8 cellular contexts compared by ENCODE assay signal in genomic region chr4:169757575-169758184, GRCh38. TPM values are rescaled to one million over a fixed set of nuclear protein-coding genes. Genes with fewer than 3 reads are reported as not detected.
DNase-seq lines count a peak whose midpoint lies in the region; ATAC-seq, FAIRE-seq and TF ChIP-seq lines count a peak whose summit lies in the region.

HPF1 (minus strand) TSS chr4:169757944; CDS start chr4:169757877, 67 bp downstream.

- FAIRE-seq in D721Med (lab: Jason Lieb, UNC) (no peak), endothelial cell of umbilical vein (lab: Jason Lieb, UNC) (peak; percentile 89)

- POLR2A ChIA-PET in endothelial cell of umbilical vein (lab: Charles Lee), result interaction anchor here (1.1 kb wide), 1 partner anchor 98 kb away, joined by 3 read pairs; no protein-coding TSS in a partner anchor

- CTCF ChIA-PET in endothelial cell of umbilical vein (lab: Charles Lee), result interaction anchor here (0.9 to 1.7 kb wide), 3 partner anchors 8 to 145 kb away, joined by 3 to 12 read pairs (median 3); partner anchors contain the start of gene NEK1

- H4K20me1 ChIP-seq in OCI-LY3 (ENCODE audit: insufficient read depth, low read length), result no peaks in the 10 kb centered on the region
- H4K20me1 ChIP-seq in endothelial cell of umbilical vein (replicated peaks; ENCODE audit: control insufficient read depth, extremely low read depth, insufficient read depth, low read length), result no peaks in the 10 kb centered on the region

- H3K4me1 ChIP-seq in OCI-LY3 (ENCODE audit: low read length), result peaks cover 8% of the 10 kb centered on the region
- peaks cover 10% of the 10 kb centered on the region for H3K4me1 ChIP-seq in endothelial cell of umbilical vein (ENCODE audit: control insufficient read depth, extremely low read depth, insufficient read depth, low read length)

- no peaks in the 10 kb centered on the region for H3K9me1 ChIP-seq in endothelial cell of umbilical vein (replicated peaks; ENCODE audit: control insufficient read depth, extremely low read depth, insufficient read depth, low read length)

- peaks cover under 1% of the 10 kb centered on the region for H3K36me3 ChIP-seq in OCI-LY3 (replicated peaks; ENCODE audit: low read depth, low read length)
- peaks cover 0 to 2% of the 10 kb centered on the region in 2 experiments for H3K36me3 ChIP-seq in endothelial cell of umbilical vein (ENCODE audit: control insufficient read depth in 2 of 2, extremely low read depth in 1 of 2, insufficient read depth in 2 of 2, low read length in 2 of 2)

- H2AFZ ChIP-seq in OCI-LY3 (ENCODE audit: low read depth, low read length), result peak within 1 kb of the TSS; percentile 64
- peak within 1 kb of the TSS; percentile 95 for H2AFZ ChIP-seq in endothelial cell of umbilical vein (ENCODE audit: low read depth, low read length)

- BruUV-seq in endothelial cell of umbilical vein (replicated peaks; lab: Mats Ljungman, UMichigan), result no TSS peak

- TF ChIP-seq CTCF in D721Med (IDR thresholded peaks at IDR 0.05; ENCODE audit: insufficient read depth, missing control alignments) (no peak), OCI-LY3 (IDR thresholded peaks at IDR 0.05; ENCODE audit: low read depth, low read length) (no peak), endothelial cell of umbilical vein (IDR thresholded peaks at IDR 0.05; ENCODE audit: extremely low read depth in 1 of 2, insufficient read depth in 1 of 2, low read depth in 1 of 2, low read length in 2 of 2) (no peak)

- DNase-seq in D721Med (ENCODE audit: insufficient read length, low spot score), result peak; percentile 51
- DNase-seq in HuH-7 (ENCODE audit: low spot score), result peak; percentile 92
- DNase-seq in activated T-cell treated with anti-CD3 and anti-CD28 coated beads for 24 hours (ENCODE audit: low read depth), result peak; percentile 95
- DNase-seq in endothelial cell of umbilical vein (ENCODE audit: low read depth, low spot score), result peak; percentile 87
- peak; percentile 85 for DNase-seq in middle frontal gyrus (ENCODE audit: extremely low spot score, low spot score)
- DNase-seq in stimulated activated CD8-positive, alpha-beta memory T cell treated with anti-CD3 and anti-CD28 coated beads, Interleukin-4, amount 100 ng/mL, for 1 hour (ENCODE audit: low read depth in 2 of 2, low spot score in 1 of 2), result peak; percentile 80 to 86

- H3K4me3 ChIP-seq in OCI-LY3 (ENCODE audit: low read length), result peak within 1 kb of the TSS; percentile 83
- peak within 1 kb of the TSS; percentile 83 to 97 (median 95) for H3K4me3 ChIP-seq in endothelial cell of umbilical vein (replicated peaks in 1 of 3; ENCODE audit: insufficient read depth in 1 of 3, low read depth in 1 of 3, low read length in 3 of 3)

- H3K9ac ChIP-seq in OCI-LY3 (ENCODE audit: low read length) (peak within 1 kb of the TSS; percentile 79), endothelial cell of umbilical vein (replicated peaks; ENCODE audit: extremely low read depth, insufficient read depth, low read length) (peak within 1 kb of the TSS; percentile 83)

- H3K27ac ChIP-seq in OCI-LY3 (ENCODE audit: low read length) (no peak within 1 kb of the TSS; the same call in 1 of the 2 replicates), endothelial cell of umbilical vein (ENCODE audit: insufficient read depth, low read depth, low read length) (peak within 1 kb of the TSS; percentile 19)

- no peaks in the 10 kb centered on the region for H3K9me3 ChIP-seq in OCI-LY3 (ENCODE audit: insufficient read depth, low read length)
- no peaks in the 10 kb centered on the region for H3K9me3 ChIP-seq in endothelial cell of umbilical vein (replicated peaks; ENCODE audit: control insufficient read depth, insufficient read depth, low read length)

- peak; percentile 95 for ATAC-seq in GM21515 (IDR thresholded peaks at IDR 0.05; ENCODE audit: unreplicated experiment)

- intact Hi-C loops in endothelial cell of umbilical vein (cut with micrococcal nuclease), result loop anchor here (2.0 kb wide), 2 partner anchors 93 to 145 kb away; partner anchors contain the start of gene NEK1

- dilution Hi-C loops in endothelial cell of umbilical vein (cut with MboI; ENCODE audit: extremely low pct_ligation_motif_present, low sequenced_read_pairs), result no loop called here

- peak within 1 kb of the TSS; percentile 78 for H3K4me2 ChIP-seq in OCI-LY3 (ENCODE audit: low read length)
- H3K4me2 ChIP-seq in endothelial cell of umbilical vein (ENCODE audit: insufficient read depth, low read length), result peak within 1 kb of the TSS; percentile 99

- H3K79me2 ChIP-seq in OCI-LY3 (ENCODE audit: low read length) (peaks cover 11% of the 10 kb centered on the region; the same call in 1 of the 2 replicates), endothelial cell of umbilical vein (ENCODE audit: control insufficient read depth, insufficient read depth, low read length) (peaks cover 13% of the 10 kb centered on the region)

- H3K27me3 ChIP-seq in OCI-LY3 (ENCODE audit: low read depth, low read length) (no peaks in the 10 kb centered on the region), endothelial cell of umbilical vein (ENCODE audit: control insufficient read depth in 2 of 2, insufficient read depth in 2 of 2, low read length in 2 of 2) (peaks cover 4 to 8% of the 10 kb centered on the region in 2 experiments)

- TF ChIP-seq POLR2A in endothelial cell of umbilical vein (IDR thresholded peaks at IDR 0.05; ENCODE audit: low read depth, low read length), result peak; percentile 79

TF ChIP-seq in endothelial cell of umbilical vein, 7 proteins besides CTCF, POLR2A, EP300 and RAD21:
- TF ChIP-seq GATA2 (IDR thresholded peaks at IDR 0.05; ENCODE audit: insufficient read depth, insufficient read length, low read depth, low read length) (no peak), POLR2AphosphoS5 (IDR thresholded peaks at IDR 0.05; ENCODE audit: insufficient read depth, low read depth, low read length) (peak; percentile 67), MYC (IDR thresholded peaks at IDR 0.05; ENCODE audit: low read depth, low read length) (no peak), EZH2 (IDR thresholded peaks at IDR 0.05; ENCODE audit: borderline replicate concordance, low read depth, low read length, severe bottlenecking) (no peak), MAX (IDR thresholded peaks at IDR 0.05; ENCODE audit: insufficient read depth, insufficient read length) (no peak)

RNA-seq across cellular contexts. Expression of gene HPF1, which starts in this region (rescaled TPM):
- total RNA-seq in endothelial cell of umbilical vein, result 30.1 and 30.3 TPM in 2 replicates
- polyA plus RNA-seq in endothelial cell of umbilical vein, result 7.7 and 16.1 TPM in 2 replicates
- polyA plus RNA-seq in endothelial cell of umbilical vein (2011; cell fraction: cytosol; rRNA removed), result 24.2 and 26.3 TPM in 2 replicates
- polyA plus RNA-seq in endothelial cell of umbilical vein (2011; cell fraction: nucleus; rRNA removed), result 9.2 and 12.5 TPM in 2 replicates
- polyA plus RNA-seq in endothelial cell of umbilical vein (2012), result 24.2 and 38.9 TPM in 2 replicates
- polyA minus RNA-seq in endothelial cell of umbilical vein, result 3.4 and 4.2 TPM in 2 replicates
- 3.6 TPM for polyA minus RNA-seq in endothelial cell of umbilical vein (2011; cell fraction: cytosol; rRNA and poly(A)+ RNA removed)
- polyA minus RNA-seq in endothelial cell of umbilical vein (2011; cell fraction: nucleus; rRNA and poly(A)+ RNA removed), result 2.5 and 3.8 TPM in 2 replicates
